In genomic region chr10:88792656-88793055, GRCh38 we compare ENCODE assay signal across 11 cellular contexts. TPM values are rescaled to one million over a fixed set of nuclear protein-coding genes. Genes with fewer than 3 reads are reported as not detected.
DNase-seq lines count a peak whose midpoint lies in the region; ATAC-seq and TF ChIP-seq lines count a peak whose summit lies in the region.
"Had no signal": no experiment of that assay in that cellular context is flagged by ENCODE, and none has a peak within 500 bp of the region (broad histone marks: within the 10 kb centered on the region; RNA-seq: fewer than 3 reads in every experiment).

No MANE protein-coding gene starts in this region.

- DNase-seq in GM03348 (ENCODE audit: low spot score) (peak; percentile 11), PC-3 (peak; percentile 31), fibroblast of the conjunctiva (ENCODE audit: low read depth) (peak; percentile 20), psoas muscle (peak; percentile 20 to 48), iPS-NIHi11 (ENCODE audit: low spot score) (no peak), mesenteric fat pad (ENCODE audit: low spot score) (no peak)
- no peak for DNase-seq in stimulated activated naive CD4-positive, alpha-beta T cell treated with Interleukin-2 at 50 U/mL for 16 hours (lab: John Stamatoyannopoulos, UW)
- DNase-seq: activated CD8-positive, alpha-beta memory T cell treated with anti-CD3 and anti-CD28 coated beads, Interleukin-2, amount 50 U/mL, for 48 hours; effector memory CD4-positive, alpha-beta T cell had no signal

- H3K4me3 ChIP-seq in PC-3 (ENCODE audit: low read length) (no peak overlapping the region), psoas muscle (no peak overlapping the region)

- ATAC-seq in PC-3, result no peak
- no peak for ATAC-seq in psoas muscle
- ATAC-seq in GM18861 (IDR thresholded peaks at IDR 0.05; ENCODE audit: unreplicated experiment), result no peak

- no peak overlapping the region for H3K9ac ChIP-seq in PC-3 (ENCODE audit: low read length)

- no peaks in the 10 kb centered on the region for H3F3A ChIP-seq in PC-3 (ENCODE audit: low read length, unreplicated experiment)

- H3K4me1 ChIP-seq in PC-3 (ENCODE audit: insufficient read depth, low read length) (peaks cover 16% of the 10 kb centered on the region), psoas muscle (no peaks in the 10 kb centered on the region)

- POLR2A ChIA-PET in PC-3 (lab: Charles Lee; ENCODE audit: unreplicated experiment), result no interaction called here

- no peaks in the 10 kb centered on the region for H3K79me2 ChIP-seq in PC-3 (ENCODE audit: low read length)

- H2AFZ ChIP-seq in PC-3 (ENCODE audit: low read length), result no peak overlapping the region

- H3K9me3 ChIP-seq in PC-3 (ENCODE audit: low read length) (no peaks in the 10 kb centered on the region), psoas muscle (no peaks in the 10 kb centered on the region)

- H3K36me3 ChIP-seq in PC-3 (ENCODE audit: low read depth, low read length), result no peaks in the 10 kb centered on the region
- H3K36me3 ChIP-seq in psoas muscle (ENCODE audit: insufficient read depth in 1 of 2, low read depth in 1 of 2), result no peaks in the 10 kb centered on the region

- CTCF ChIA-PET in PC-3 (lab: Charles Lee), result no interaction called here

- no peaks in the 10 kb centered on the region for H3K9me2 ChIP-seq in PC-3 (replicated peaks; ENCODE audit: low read length)

- no peak overlapping the region for H3K4me2 ChIP-seq in PC-3 (ENCODE audit: low read length)

- H3K27ac ChIP-seq in PC-3 (ENCODE audit: low read length) (no peak overlapping the region), psoas muscle (no peak overlapping the region)

- 73 to 87% (median 80%) methylated on average over 3 of the region's 3 CpGs for WGBS in psoas muscle, 3 donors

- BruUV-seq in PC-3 (replicated peaks; lab: Mats Ljungman, UMichigan), result no TSS peak

- intact Hi-C loops in PC-3 (cut with micrococcal nuclease) (no loop called here), psoas muscle (cut with DNase I) (no loop called here)

- TF ChIP-seq CTCF in PC-3 (conservative IDR thresholded peaks at IDR 0.05; ENCODE audit: low read depth, low read length), result no peak
- no peak for TF ChIP-seq CTCF in psoas muscle (IDR thresholded peaks at IDR 0.05)

- H3K27me3 ChIP-seq in PC-3 (ENCODE audit: low read length) (no peaks in the 10 kb centered on the region), psoas muscle (ENCODE audit: insufficient read depth in 3 of 3, low read length in 2 of 3) (no peaks in the 10 kb centered on the region)

- no peaks in the 10 kb centered on the region for H4K20me1 ChIP-seq in PC-3 (ENCODE audit: low read length)

RNA-seq across cellular contexts. Expression of gene LIPM, which starts 9.9 kb away (rescaled TPM):
- not detected in 2 replicates for total RNA-seq in PC-3 (2014; rRNA removed)
- total RNA-seq in psoas muscle, result not detected
- not detected for polyA plus RNA-seq in psoas muscle
- not detected for total RNA-seq in mesenteric fat pad
- total RNA-seq: OCI-LY7 had no signal

RNA-seq across cellular contexts. Expression of gene LIPN, which starts 32.8 kb away (rescaled TPM):
- total RNA-seq in PC-3 (2014; rRNA removed) (not detected in 2 replicates), psoas muscle (not detected), mesenteric fat pad (0.74 TPM)
- not detected for polyA plus RNA-seq in psoas muscle
- total RNA-seq: OCI-LY7 had no signal

RNA-seq across cellular contexts. Expression of gene ANKRD22, which starts 59.0 kb away (rescaled TPM):
- total RNA-seq in PC-3 (2014; rRNA removed), result 5.0 and 6.2 TPM in 2 replicates
- total RNA-seq in psoas muscle, result not detected
- under 1 TPM in 2 of 3 donors, not detected in 1; 0.01 to 0.05 TPM for polyA plus RNA-seq in psoas muscle
- 0.80 TPM for total RNA-seq in mesenteric fat pad
- total RNA-seq: OCI-LY7 had no signal

Comparison
In these comparisons a context has a peak if more than half of its experiments do, and no peak if none do; other contexts are left out.
1. DNase-seq: peak in GM03348 (single experiment), PC-3 (single experiment), fibroblast of the conjunctiva (single experiment) and psoas muscle (2 of 2); none in iPS-NIHi11 (single experiment), mesenteric fat pad (single experiment) and stimulated activated naive CD4-positive, alpha-beta T cell treated with Interleukin-2 at 50 U/mL for 16 hours (single experiment).